ENCODE assay signal across 28 cellular contexts in the genomic region with DNA sequence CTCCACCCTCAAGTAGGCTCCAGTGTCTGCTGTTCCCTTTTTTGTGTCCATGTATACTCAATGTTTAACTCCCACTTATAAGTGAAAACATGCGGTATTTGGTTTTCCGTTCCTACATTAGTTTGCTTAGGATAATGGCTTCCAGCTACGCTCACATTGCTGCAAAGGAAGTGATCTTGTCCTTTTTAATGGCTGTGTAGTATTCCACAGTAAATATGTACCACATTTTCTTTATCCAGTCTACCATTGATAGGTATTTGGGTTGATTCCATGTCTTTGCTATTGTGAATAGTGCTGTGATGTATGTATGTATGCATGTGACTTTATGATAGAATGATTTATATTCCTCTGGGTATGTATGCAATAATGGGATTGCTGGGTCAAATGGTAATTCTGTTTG.
"Had no signal": no experiment of that assay in that cellular context is flagged by ENCODE, and none has a peak within 500 bp of the region (broad histone marks: within the 10 kb centered on the region; RNA-seq: fewer than 3 reads in every experiment).

No MANE protein-coding gene starts in this region.

- H3K27ac Mint-ChIP-seq: stimulated activated effector memory CD8-positive, alpha-beta T cell treated with anti-CD3 and anti-CD28 coated beads, Interleukin-12 subunit alpha, Interleukin-12 subunit beta, amount 100 ng/mL, for 72 hours; stimulated activated memory B cell treated with anti-CD40 and anti-IgM and Interleukin-4, amounts not matched to agents 10 μg/mL and 1 μg/mL and 100 μg/mL, for 72 hours; stimulated activated naive B cell treated with anti-CD40 and anti-IgM and Interleukin-4, amounts not matched to agents 10 μg/mL and 1 μg/mL and 100 μg/mL, for 72 hours; stimulated activated naive CD8-positive, alpha-beta T cell treated with anti-CD3 and anti-CD28 coated beads, Interleukin-15, Interleukin-2, amounts not matched to agents 100 ng/mL and 50 ng/mL, for 24 hours; type B pancreatic cell had no signal

- H3K36me3 ChIP-seq: stomach, suprapubic skin, thoracic aorta, thyroid gland, tibial artery, tibial nerve, transverse colon, upper lobe of left lung, upper lobe of right lung, uterus, vagina had no signal

- DNase-seq: stimulated activated CD4-positive, alpha-beta T cell treated with anti-CD3 and anti-CD28 coated beads, Interleukin-2, amount 100 ng/mL, for 48 hours; stimulated activated CD4-positive, alpha-beta T cell treated with anti-CD3 and anti-CD28 coated beads, Interleukin-4, amount 100 ng/mL, for 1 hour; stimulated activated CD4-positive, alpha-beta T cell treated with anti-CD3 and anti-CD28 coated beads, Interleukin-4, amount 100 ng/mL, for 24 hours; stimulated activated CD4-positive, alpha-beta T cell treated with anti-CD3 and anti-CD28 coated beads, Interleukin-4, amount 100 ng/mL, for 4 hours; stimulated activated CD8-positive, alpha-beta memory T cell treated with anti-CD3 and anti-CD28 coated beads, Interleukin-4, amount 100 ng/mL, for 48 hours; stimulated activated naive B cell treated with anti-CD40 and anti-IgM and Interleukin-4, amounts not matched to agents 10 μg/mL and 1 μg/mL and 100 μg/mL, for 72 hours; stimulated activated naive CD4-positive, alpha-beta T cell; stimulated activated naive CD4-positive, alpha-beta T cell treated with Interleukin-2 at 50 U/mL for 16 hours; stimulated activated naive CD8-positive, alpha-beta T cell treated with anti-CD3 and anti-CD28 coated beads, Interleukin-15, amount 100 ng/mL, for 72 hours; stimulated activated naive CD8-positive, alpha-beta T cell treated with anti-CD3 and anti-CD28 coated beads, Interleukin-15, Interleukin-2, amounts not matched to agents 100 U/mL and 50 U/mL, for 24 hours; stomach; substantia nigra; testis; thyroid gland; tibial artery; transverse colon; trophoblast cell; upper lobe of left lung; upper lobe of right lung; uterus had no signal

- H3K4me1 ChIP-seq: stomach, suprapubic skin, testis, thyroid gland, tibial artery, tibial nerve, transverse colon, upper lobe of left lung, upper lobe of right lung, uterus, vagina had no signal

- H3K4me3 Mint-ChIP-seq: stimulated activated effector memory CD8-positive, alpha-beta T cell treated with anti-CD3 and anti-CD28 coated beads, Interleukin-12 subunit alpha, Interleukin-12 subunit beta, amount 100 ng/mL, for 72 hours; stimulated activated memory B cell treated with anti-CD40 and anti-IgM and Interleukin-4, amounts not matched to agents 10 μg/mL and 1 μg/mL and 100 μg/mL, for 72 hours; stimulated activated naive B cell treated with anti-CD40 and anti-IgM and Interleukin-4, amounts not matched to agents 10 μg/mL and 1 μg/mL and 100 μg/mL, for 72 hours; stimulated activated naive CD8-positive, alpha-beta T cell treated with anti-CD3 and anti-CD28 coated beads, Interleukin-15, amount 100 ng/mL, for 72 hours; stimulated activated naive CD8-positive, alpha-beta T cell treated with anti-CD3 and anti-CD28 coated beads, Interleukin-15, Interleukin-2, amounts not matched to agents 100 ng/mL and 50 ng/mL, for 24 hours; type B pancreatic cell had no signal

- H3K9me3 Mint-ChIP-seq: stimulated activated effector memory CD8-positive, alpha-beta T cell treated with anti-CD3 and anti-CD28 coated beads, Interleukin-12 subunit alpha, Interleukin-12 subunit beta, amount 100 ng/mL, for 72 hours; stimulated activated naive B cell treated with anti-CD40 and anti-IgM and Interleukin-4, amounts not matched to agents 10 μg/mL and 1 μg/mL and 100 μg/mL, for 72 hours; stimulated activated naive CD8-positive, alpha-beta T cell treated with anti-CD3 and anti-CD28 coated beads, Interleukin-15, amount 100 ng/mL, for 72 hours; stimulated activated naive CD8-positive, alpha-beta T cell treated with anti-CD3 and anti-CD28 coated beads, Interleukin-15, Interleukin-2, amounts not matched to agents 100 ng/mL and 50 ng/mL, for 24 hours; type B pancreatic cell had no signal

- H3K9me3 ChIP-seq: stomach, suprapubic skin, testis, thoracic aorta, thyroid gland, tibial artery, transverse colon, upper lobe of left lung, upper lobe of right lung, uterus, vagina had no signal

- H3K27ac ChIP-seq: stomach, suprapubic skin, testis, thoracic aorta, thyroid gland, tibial artery, tibial nerve, transverse colon, upper lobe of left lung, upper lobe of right lung, uterus, vagina had no signal

- H3K36me3 Mint-ChIP-seq: stimulated activated effector memory CD8-positive, alpha-beta T cell treated with anti-CD3 and anti-CD28 coated beads, Interleukin-12 subunit alpha, Interleukin-12 subunit beta, amount 100 ng/mL, for 72 hours; stimulated activated memory B cell treated with anti-CD40 and anti-IgM and Interleukin-4, amounts not matched to agents 10 μg/mL and 1 μg/mL and 100 μg/mL, for 72 hours; stimulated activated naive B cell treated with anti-CD40 and anti-IgM and Interleukin-4, amounts not matched to agents 10 μg/mL and 1 μg/mL and 100 μg/mL, for 72 hours; type B pancreatic cell had no signal

- H3K27me3 ChIP-seq: testis, thyroid gland, tibial nerve, upper lobe of left lung, uterus, vagina had no signal

- ATAC-seq: stimulated activated effector memory CD8-positive, alpha-beta T cell treated with anti-CD3 and anti-CD28 coated beads, Interleukin-12 subunit alpha, Interleukin-12 subunit beta, amount 100 ng/mL, for 72 hours; stimulated activated memory B cell treated with anti-CD40 and anti-IgM and Interleukin-4, amounts not matched to agents 10 μg/mL and 1 μg/mL and 100 μg/mL, for 72 hours; stimulated activated naive B cell treated with anti-CD40 and anti-IgM and Interleukin-4, amounts not matched to agents 10 μg/mL and 1 μg/mL and 100 μg/mL, for 72 hours; stimulated activated naive CD8-positive, alpha-beta T cell treated with anti-CD3 and anti-CD28 coated beads, Interleukin-15, amount 100 ng/mL, for 72 hours; stimulated activated naive CD8-positive, alpha-beta T cell treated with anti-CD3 and anti-CD28 coated beads, Interleukin-15, Interleukin-2, amounts not matched to agents 100 U/mL and 50 U/mL, for 24 hours; upper lobe of right lung had no signal

- H3K4me1 Mint-ChIP-seq: stimulated activated effector memory CD8-positive, alpha-beta T cell treated with anti-CD3 and anti-CD28 coated beads, Interleukin-12 subunit alpha, Interleukin-12 subunit beta, amount 100 ng/mL, for 72 hours; stimulated activated memory B cell treated with anti-CD40 and anti-IgM and Interleukin-4, amounts not matched to agents 10 μg/mL and 1 μg/mL and 100 μg/mL, for 72 hours had no signal

- H3K4me3 ChIP-seq: stomach, suprapubic skin, testis, thoracic aorta, thyroid gland, tibial artery, tibial nerve, transverse colon, upper lobe of left lung, upper lobe of right lung, uterus, vagina had no signal
